In the genomic region with DNA sequence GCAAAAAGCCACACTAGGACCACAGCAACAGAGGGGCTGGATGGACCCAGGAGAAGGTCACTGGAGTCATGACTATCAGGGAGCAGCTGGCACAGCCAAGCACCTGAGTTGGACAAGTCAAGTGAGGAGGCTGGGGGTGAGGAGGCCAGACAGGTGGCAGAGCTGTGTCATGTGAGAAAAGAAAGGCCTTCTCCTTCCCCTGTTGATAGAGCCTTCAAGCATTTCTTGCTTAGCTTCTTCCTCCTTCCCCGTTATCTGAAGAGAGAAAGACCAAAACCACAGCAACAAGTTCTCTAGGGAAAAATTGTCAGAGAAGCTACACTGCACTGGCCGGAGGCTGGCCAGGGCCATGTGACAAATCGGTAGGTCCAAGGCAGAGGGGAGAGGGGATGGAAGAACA, we compare ENCODE assay signal across 1 cellular context.
TF ChIP-seq lines count a peak whose summit lies in the region.

No MANE protein-coding gene starts in this region.

TF ChIP-seq in SK-N-SH, 30 proteins besides CTCF, POLR2A, EP300 and RAD21 (continued from another document):
- TF ChIP-seq SIN3A (IDR thresholded peaks at IDR 0.05; ENCODE audit: borderline replicate concordance, low read depth, low read length): no peak
- TF ChIP-seq CHD2 (IDR thresholded peaks at IDR 0.05; ENCODE audit: low read length, partially characterized antibody): no peak
- no peak for TF ChIP-seq FOSL2 (IDR thresholded peaks at IDR 0.05; ENCODE audit: borderline replicate concordance, low read depth)
- TF ChIP-seq SMC3 (IDR thresholded peaks at IDR 0.05; ENCODE audit: low read depth, low read length): no peak
